In genomic region chr3:169260296-169260695, GRCh38 we compare ENCODE assay signal across 29 cellular contexts.
DNase-seq lines count a peak whose midpoint lies in the region; ATAC-seq and TF ChIP-seq lines count a peak whose summit lies in the region.
"Had no signal": no experiment of that assay in that cellular context is flagged by ENCODE, and none has a peak within 500 bp of the region (broad histone marks: within the 10 kb centered on the region; RNA-seq: fewer than 3 reads in every experiment).

No MANE protein-coding gene starts in this region.

- H3K27me3 ChIP-seq in osteoblast (ENCODE audit: insufficient read depth, low read length) (no peaks in the 10 kb centered on the region), WERI-Rb-1 (ENCODE audit: insufficient read depth, low read depth, severe bottlenecking) (no peaks in the 10 kb centered on the region)
- H3K27me3 ChIP-seq: adrenal gland, cardiac muscle cell had no signal

- H3K4me2 ChIP-seq in osteoblast (ENCODE audit: insufficient read depth, low read length) = no peak overlapping the region
- H3K4me2 ChIP-seq: GM23338 had no signal

- H3K36me3 ChIP-seq in osteoblast (ENCODE audit: insufficient read depth, low read length) = no peaks in the 10 kb centered on the region
- H3K36me3 ChIP-seq in WERI-Rb-1 = no peaks in the 10 kb centered on the region
- H3K36me3 ChIP-seq: adrenal gland, cardiac muscle cell had no signal

- no peaks in the 10 kb centered on the region for H3K79me2 ChIP-seq in osteoblast (ENCODE audit: insufficient read depth, low read length)

- no peak for ATAC-seq in GM19328 (IDR thresholded peaks at IDR 0.05; ENCODE audit: unreplicated experiment)
- no peak for ATAC-seq in GM19324 (IDR thresholded peaks at IDR 0.05; ENCODE audit: low FRiP score, unreplicated experiment)
- ATAC-seq: activated T-cell treated with anti-CD3 and anti-CD28 coated beads, Interleukin-2, amount 50 U/mL, for 4 hours; CD8-positive, alpha-beta T cell; esophagus mucosa; GM23338; left colon; SK-N-SH treated with all-trans-retinoic acid at 6 μM for 48 hours had no signal

- DNase-seq in NCI-H1694 (lab: John Stamatoyannopoulos, UW) (peak; percentile 6), NCI-H1694 treated with DMSO at 0.1 percent for 48 hours (lab: John Stamatoyannopoulos, UW) (no peak), NCI-H69 (lab: John Stamatoyannopoulos, UW) (peak; percentile 34), fibroblast of mammary gland (ENCODE audit: low read depth) (peak; percentile 23), osteoblast (ENCODE audit: insufficient read length, low spot score, missing footprints) (peak; percentile 6), WERI-Rb-1 (no peak)
- DNase-seq: activated CD4-positive, alpha-beta T cell treated with anti-CD3 and anti-CD28 coated beads for 48 hours; activated naive CD4-positive, alpha-beta T cell; activated T-cell treated with anti-CD3 and anti-CD28 coated beads, Interleukin-2, amount 50 U/mL, for 4 hours; adrenal gland; AML-193; CD8-positive, alpha-beta T cell; cortex of kidney; glutamatergic neuron; Karpas-422; left colon; naive B cell; NCI-H2029 treated with DMSO at 0.1 percent for 48 hours; NCI-H510A treated with DMSO at 0.1 percent for 48 hours; nucleus accumbens; small intestine; stimulated activated CD4-positive, alpha-beta T cell treated with anti-CD3 and anti-CD28 coated beads, Interleukin-1b, Interleukin-23, amount 100 ng/mL, for 48 hours had no signal

- H3K4me3 ChIP-seq in fibroblast of mammary gland (ENCODE audit: control insufficient read depth, low read depth, low read length) (no peak overlapping the region), osteoblast (ENCODE audit: insufficient read depth, low read length) (no peak overlapping the region), WERI-Rb-1 (ENCODE audit: low read depth, low read length) (no peak overlapping the region)
- H3K4me3 ChIP-seq: adrenal gland, cardiac muscle cell, GM23338 had no signal

- no peak overlapping the region for H2AFZ ChIP-seq in osteoblast (ENCODE audit: low read length)
- H2AFZ ChIP-seq: GM23338 had no signal

- H3K4me1 ChIP-seq in osteoblast (ENCODE audit: insufficient read depth, low read length) = peaks cover 7% of the 10 kb centered on the region
- H3K4me1 ChIP-seq: adrenal gland had no signal

- TF ChIP-seq CTCF in fibroblast of mammary gland (conservative IDR thresholded peaks at IDR 0.05; ENCODE audit: control insufficient read depth, insufficient read depth, low read depth, low read length) = no peak
- TF ChIP-seq CTCF in osteoblast (IDR thresholded peaks at IDR 0.05; ENCODE audit: extremely low read depth, low read depth, low read length) = no peak
- TF ChIP-seq CTCF in WERI-Rb-1 (IDR thresholded peaks at IDR 0.05; ENCODE audit: low read depth, low read length) = no peak

- H4K20me1 ChIP-seq in osteoblast (ENCODE audit: insufficient read depth, low read length) = no peaks in the 10 kb centered on the region

- no peaks in the 10 kb centered on the region for H3K9me3 ChIP-seq in osteoblast (ENCODE audit: low read depth, low read length)
- H3K9me3 ChIP-seq in WERI-Rb-1 (ENCODE audit: severe bottlenecking) = no peaks in the 10 kb centered on the region
- H3K9me3 ChIP-seq: adrenal gland had no signal

- H3K27ac ChIP-seq in osteoblast (ENCODE audit: low read depth, low read length) (no peak overlapping the region), WERI-Rb-1 (no peak overlapping the region)
- H3K27ac ChIP-seq: 22Rv1, adrenal gland, cardiac muscle cell had no signal

Comparison
In these comparisons a context has a peak if more than half of its experiments do, and no peak if none do; other contexts are left out.
1. DNase-seq: peak in NCI-H1694 (single experiment), NCI-H69 (single experiment), fibroblast of mammary gland (single experiment) and osteoblast (single experiment); none in NCI-H1694 treated with DMSO at 0.1 percent for 48 hours (single experiment) and WERI-Rb-1 (single experiment).